ENCODE assay signal across 13 cellular contexts in the genomic region with DNA sequence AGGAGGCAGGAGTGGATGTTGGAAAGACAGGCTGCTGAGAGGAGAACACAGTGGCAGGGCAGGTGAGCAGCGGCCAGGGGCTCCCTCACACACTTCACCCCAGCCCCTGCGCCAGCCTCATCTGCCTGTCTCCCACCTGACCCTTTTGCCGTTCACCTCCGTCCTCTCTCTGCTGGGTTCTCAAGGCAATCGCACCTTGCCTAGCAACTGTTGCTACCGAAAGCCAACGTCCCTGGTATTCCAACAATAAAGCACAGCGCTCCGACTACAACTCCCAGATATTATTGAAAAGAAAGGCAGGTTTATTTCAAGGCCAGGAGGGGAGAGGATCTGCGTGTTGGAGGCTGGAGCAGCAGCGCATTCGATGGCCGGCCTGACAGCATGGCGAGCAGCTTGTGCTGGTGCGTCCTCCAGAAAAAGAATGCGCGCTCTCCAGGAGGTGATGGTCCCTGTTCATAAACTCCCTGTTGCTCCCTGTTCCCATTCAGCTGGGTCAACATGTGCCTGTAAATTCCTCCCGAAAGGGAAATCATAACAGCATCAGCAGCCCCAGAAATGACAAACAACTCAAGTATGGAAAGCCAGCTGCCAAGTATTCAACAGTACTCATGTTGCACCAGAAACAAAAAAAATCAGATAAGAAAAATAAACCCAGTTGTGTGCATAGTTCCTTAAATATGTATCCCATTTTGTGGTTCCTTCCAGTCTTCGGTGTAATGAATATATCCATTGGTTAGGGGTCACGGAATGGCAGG.
A peak's percentile ranks its signal among the peaks of the same experiment; 100 is the strongest.
DNase-seq lines count a peak whose midpoint lies in the region; TF ChIP-seq lines count a peak whose summit lies in the region.
"Had no signal": no experiment of that assay in that cellular context is flagged by ENCODE, and none has a peak within 500 bp of the region (broad histone marks: within the 10 kb centered on the region; RNA-seq: fewer than 3 reads in every experiment).

No MANE protein-coding gene starts in this region.

- no peaks in the 10 kb centered on the region for H3K9me3 Mint-ChIP-seq in activated T-helper 1 cell treated with anti-CD3 and anti-CD28 coated beads, Interleukin-12 subunit alpha, Interleukin-12 subunit beta, Interleukin-2, Interleukin-4 antibody, amounts not matched to agents 30 ng/mL and 10 ng/mL and 1 ng/mL, durations not matched to agents 14 hours and 24 hours and 36 hours
- H3K9me3 Mint-ChIP-seq: activated CD8-positive, alpha-beta T cell treated with anti-CD3 and anti-CD28 coated beads for 36 hours had no signal

- H3K4me3 Mint-ChIP-seq in activated T-helper 1 cell treated with anti-CD3 and anti-CD28 coated beads, Interleukin-12 subunit alpha, Interleukin-12 subunit beta, Interleukin-2, Interleukin-4 antibody, amounts not matched to agents 30 ng/mL and 10 ng/mL and 1 ng/mL, durations not matched to agents 14 hours and 24 hours and 36 hours, result no peak overlapping the region
- H3K4me3 Mint-ChIP-seq: activated CD8-positive, alpha-beta T cell treated with anti-CD3 and anti-CD28 coated beads for 36 hours had no signal

- no peaks in the 10 kb centered on the region for H3K36me3 ChIP-seq in esophagus (ENCODE audit: control insufficient read depth in 2 of 2, insufficient read depth in 2 of 2, low read length in 1 of 2)
- no peaks in the 10 kb centered on the region for H3K36me3 ChIP-seq in adrenal gland (replicated peaks in 1 of 2)
- H3K36me3 ChIP-seq: esophagus muscularis mucosa had no signal

- H3K4me3 ChIP-seq in esophagus (ENCODE audit: low read depth in 1 of 2, low read length in 2 of 2) (no peak overlapping the region), adrenal gland (no peak overlapping the region)
- H3K4me3 ChIP-seq: esophagus muscularis mucosa, lung, psoas muscle had no signal

- H3K27me3 ChIP-seq in esophagus (ENCODE audit: control insufficient read depth in 1 of 2, insufficient read depth in 2 of 2, low read length in 2 of 2), result no peaks in the 10 kb centered on the region
- peaks cover 12% of the 10 kb centered on the region for H3K27me3 ChIP-seq in adrenal gland
- H3K27me3 ChIP-seq: esophagus muscularis mucosa had no signal

- DNase-seq in COR-L47 (lab: John Stamatoyannopoulos, UW) (peak; percentile 25), NCI-H1105 treated with DMSO at 0.1 percent for 48 hours (lab: John Stamatoyannopoulos, UW) (peak; percentile 63), putamen (ENCODE audit: low spot score) (peak; percentile 24), adrenal gland (no peak), NCI-H82 treated with DMSO at 0.1 percent for 48 hours (lab: John Stamatoyannopoulos, UW; ENCODE audit: unreplicated experiment) (no peak), GM19240 (ENCODE audit: insufficient read length, low spot score) (no peak)
- DNase-seq in activated T-helper 1 cell treated with anti-CD3 and anti-CD28 coated beads, Interleukin-12 subunit alpha, Interleukin-12 subunit beta, Interleukin-2, Interleukin-4 antibody, amounts not matched to agents 30 ng/mL and 10 ng/mL and 1 ng/mL, durations not matched to agents 14 hours and 24 hours and 36 hours (ENCODE audit: low spot score), result no peak
- DNase-seq: activated CD8-positive, alpha-beta T cell treated with anti-CD3 and anti-CD28 coated beads for 36 hours; NCI-H446 treated with DMSO at 0.1 percent for 48 hours; psoas muscle had no signal

- peaks cover 0 to 2% of the 10 kb centered on the region in 2 donors for H3K4me1 ChIP-seq in esophagus (ENCODE audit: control insufficient read depth in 2 of 2, insufficient read depth in 2 of 2, low read length in 1 of 2)
- H3K4me1 ChIP-seq in adrenal gland (replicated peaks in 1 of 2), result no peaks in the 10 kb centered on the region
- H3K4me1 ChIP-seq: psoas muscle had no signal

- intact Hi-C loops in adrenal gland (cut with DNase I), result no loop called here
- intact Hi-C loops in activated T-helper 1 cell treated with anti-CD3 and anti-CD28 coated beads, Interleukin-12 subunit alpha, Interleukin-12 subunit beta, Interleukin-2, Interleukin-4 antibody, amounts not matched to agents 30 ng/mL and 10 ng/mL and 1 ng/mL, durations not matched to agents 14 hours and 24 hours and 36 hours (cut with micrococcal nuclease), result no loop called here

- H3K27me3 Mint-ChIP-seq in activated T-helper 1 cell treated with anti-CD3 and anti-CD28 coated beads, Interleukin-12 subunit alpha, Interleukin-12 subunit beta, Interleukin-2, Interleukin-4 antibody, amounts not matched to agents 30 ng/mL and 10 ng/mL and 1 ng/mL, durations not matched to agents 14 hours and 24 hours and 36 hours (ENCODE audit: insufficient read depth), result peaks cover 7% of the 10 kb centered on the region

- TF ChIP-seq CTCF in adrenal gland (IDR thresholded peaks at IDR 0.05), result no peak

- H3K27ac ChIP-seq in esophagus (ENCODE audit: low read depth in 2 of 2, low read length in 1 of 2) (peak overlapping the region; percentile 13 to 41), adrenal gland (peak overlapping the region in 2 of 5 donors; percentile 47 to 81)
- H3K27ac ChIP-seq: psoas muscle had no signal

- H3K36me3 Mint-ChIP-seq in activated T-helper 1 cell treated with anti-CD3 and anti-CD28 coated beads, Interleukin-12 subunit alpha, Interleukin-12 subunit beta, Interleukin-2, Interleukin-4 antibody, amounts not matched to agents 30 ng/mL and 10 ng/mL and 1 ng/mL, durations not matched to agents 14 hours and 24 hours and 36 hours (ENCODE audit: low read depth), result no peaks in the 10 kb centered on the region

- H3K9me3 ChIP-seq in esophagus (ENCODE audit: control insufficient read depth in 2 of 2, insufficient read depth in 1 of 2, low read depth in 1 of 2, low read length in 1 of 2) (no peaks in the 10 kb centered on the region), adrenal gland (replicated peaks in 1 of 3) (no peaks in the 10 kb centered on the region)
- H3K9me3 ChIP-seq: esophagus muscularis mucosa, psoas muscle had no signal

- H3K27ac Mint-ChIP-seq in activated T-helper 1 cell treated with anti-CD3 and anti-CD28 coated beads, Interleukin-12 subunit alpha, Interleukin-12 subunit beta, Interleukin-2, Interleukin-4 antibody, amounts not matched to agents 30 ng/mL and 10 ng/mL and 1 ng/mL, durations not matched to agents 14 hours and 24 hours and 36 hours, result no peak overlapping the region
- H3K27ac Mint-ChIP-seq: activated CD8-positive, alpha-beta T cell treated with anti-CD3 and anti-CD28 coated beads for 36 hours had no signal

- no peak for TF ChIP-seq POLR2A in adrenal gland (IDR thresholded peaks at IDR 0.05)

- H3K4me1 Mint-ChIP-seq in activated T-helper 1 cell treated with anti-CD3 and anti-CD28 coated beads, Interleukin-12 subunit alpha, Interleukin-12 subunit beta, Interleukin-2, Interleukin-4 antibody, amounts not matched to agents 30 ng/mL and 10 ng/mL and 1 ng/mL, durations not matched to agents 14 hours and 24 hours and 36 hours (ENCODE audit: low read depth), result no peaks in the 10 kb centered on the region

- 59 to 64% methylated on average over 20 of the region's 20 CpGs for WGBS in esophagus, 2 donors
- 68 to 85% (median 74%) methylated on average over 18 to 20 of the region's 20 CpGs for WGBS in adrenal gland, 4 donors

Comparison
In these comparisons a context has a peak if more than half of its experiments do, and no peak if none do; other contexts are left out.
1. DNase-seq: peak in COR-L47 (single experiment), NCI-H1105 treated with DMSO at 0.1 percent for 48 hours (single experiment) and putamen (single experiment); none in adrenal gland (0 of 7), NCI-H82 treated with DMSO at 0.1 percent for 48 hours (single experiment), GM19240 (single experiment) and activated T-helper 1 cell treated with anti-CD3 and anti-CD28 coated beads, Interleukin-12 subunit alpha, Interleukin-12 subunit beta, Interleukin-2, Interleukin-4 antibody, amounts not matched to agents 30 ng/mL and 10 ng/mL and 1 ng/mL, durations not matched to agents 14 hours and 24 hours and 36 hours (single experiment).